8 cellular contexts compared by ENCODE assay signal in the genomic region with DNA sequence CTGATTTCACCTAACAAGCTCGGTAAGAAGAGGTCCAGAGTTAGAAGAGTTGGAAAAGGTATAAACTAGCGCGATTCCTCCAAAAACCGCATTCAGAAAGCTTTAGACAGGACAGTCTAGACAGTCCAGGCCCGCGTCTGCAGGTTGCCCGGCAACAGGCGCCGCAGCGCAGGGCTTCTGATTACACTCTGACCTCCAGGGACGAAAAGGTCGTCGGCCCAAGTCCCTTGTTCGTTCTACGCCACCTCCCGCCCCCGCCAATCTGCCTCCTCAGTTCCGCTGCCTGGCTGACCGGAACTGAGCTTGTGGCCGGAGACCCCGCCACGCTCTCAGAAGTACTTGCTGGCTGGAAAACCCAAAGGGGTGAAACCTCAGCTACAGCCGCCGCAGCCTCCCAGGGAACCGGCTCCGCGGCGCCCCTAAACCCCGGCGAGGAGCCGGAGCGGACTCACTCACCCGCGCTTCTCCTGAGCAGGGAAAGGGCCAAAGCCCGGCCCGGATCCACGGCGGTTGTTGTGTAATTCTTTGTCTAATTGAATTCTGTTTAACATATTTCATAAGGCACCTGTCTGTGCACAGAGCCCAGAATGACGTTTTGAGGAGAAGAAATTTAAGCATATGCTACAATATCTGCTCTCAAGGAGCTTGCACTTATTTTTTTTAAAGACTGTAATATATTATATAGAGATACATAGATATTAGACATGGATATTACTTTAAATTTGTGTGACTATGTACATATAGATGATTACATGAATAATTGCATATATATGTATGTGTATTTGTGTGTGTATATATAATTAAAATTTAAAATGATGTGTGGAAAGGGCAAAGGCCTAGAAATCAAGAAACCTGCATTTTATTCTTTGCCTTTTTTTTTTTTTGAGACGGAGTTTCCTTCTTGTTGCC. TPM values are rescaled to one million over a fixed set of nuclear protein-coding genes. Genes with fewer than 3 reads are reported as not detected.
A peak's percentile ranks its signal among the peaks of the same experiment; 100 is the strongest.
DNase-seq lines count a peak whose midpoint lies in the region; ATAC-seq, FAIRE-seq and TF ChIP-seq lines count a peak whose summit lies in the region.

A gene (minus strand): TSS at position 407 of the 909 bp plus-strand sequence. CDS start 3,826 bp downstream, outside the sequence.

- no peaks in the 10 kb centered on the region for H3K27me3 ChIP-seq in right cardiac atrium (ENCODE audit: control insufficient read depth, insufficient read depth)
- H3K27me3 ChIP-seq in prostate gland (replicated peaks; ENCODE audit: insufficient read depth): no peaks in the 10 kb centered on the region
- no peaks in the 10 kb centered on the region for H3K27me3 ChIP-seq in aorta (ENCODE audit: control insufficient read depth in 1 of 2, insufficient read depth in 2 of 2, low read length in 1 of 2)

- intact Hi-C loops in right cardiac atrium (cut with DNase I): loop anchor here (5.0 to 10.0 kb wide), 3 partner anchors 57 to 175 kb away; a partner anchor contains a TSS
- intact Hi-C loops in prostate gland (cut with DNase I): loop anchor here (10.0 kb wide), 1 partner anchor 175 kb away; no protein-coding TSS in a partner anchor
- intact Hi-C loops in aorta (cut with DNase I): loop anchor here (5.0 to 10.0 kb wide), 5 partner anchors 65 to 705 kb away; a partner anchor contains a TSS

- H3K27ac ChIP-seq in right cardiac atrium (ENCODE audit: low read length) (peak within 1 kb of the TSS; percentile 65), prostate gland (no peak within 1 kb of the TSS), aorta (ENCODE audit: low read depth in 1 of 2, low read length in 2 of 2) (no peak within 1 kb of the TSS)

- no peaks in the 10 kb centered on the region for H3K36me3 ChIP-seq in prostate gland
- no peaks in the 10 kb centered on the region for H3K36me3 ChIP-seq in aorta (ENCODE audit: control insufficient read depth in 1 of 2, insufficient read depth in 2 of 2, low read length in 1 of 2)

- peak in 1 of 4 experiments; percentile 5 for TF ChIP-seq CTCF in prostate gland (IDR thresholded peaks at IDR 0.05)

- H3K4me3 ChIP-seq in right cardiac atrium (ENCODE audit: low read length) (peak within 1 kb of the TSS; percentile 78), prostate gland (peak within 1 kb of the TSS; percentile 41 to 50), aorta (ENCODE audit: low read length in 2 of 2) (peak within 1 kb of the TSS; percentile 42 to 63)

- ATAC-seq in HG02623 (IDR thresholded peaks at IDR 0.05; ENCODE audit: unreplicated experiment) (peak; percentile 88), right cardiac atrium (peak; percentile 95 to 96), aorta (ENCODE audit: low FRiP score) (peak; percentile 93)

- peak; percentile 48 for DNase-seq in GM12891 (ENCODE audit: insufficient read length, low spot score)
- peak; percentile 44 for DNase-seq in NCI-H1092 (lab: John Stamatoyannopoulos, UW)
- DNase-seq in T follicular helper cell (ENCODE audit: low read depth): peak; percentile 52
- DNase-seq in amygdala (lab: John Stamatoyannopoulos, UW): peak in 55 of 56 donors; percentile 13 to 80 (median 59)
- DNase-seq in right cardiac atrium: peak; percentile 87 to 94 (median 93)
- DNase-seq in prostate gland (ENCODE audit: low spot score): peak; percentile 53
- DNase-seq in aorta: peak; percentile 90 to 94

- H3K4me1 ChIP-seq in right cardiac atrium (ENCODE audit: control insufficient read depth, insufficient read depth, low read length) (no peaks in the 10 kb centered on the region), prostate gland (replicated peaks) (no peaks in the 10 kb centered on the region), aorta (ENCODE audit: control insufficient read depth in 1 of 2, insufficient read depth in 2 of 2, low read length in 2 of 2) (no peaks in the 10 kb centered on the region)

- H3K9me3 ChIP-seq in right cardiac atrium (ENCODE audit: control insufficient read depth, low read length): no peaks in the 10 kb centered on the region
- H3K9me3 ChIP-seq in prostate gland: no peaks in the 10 kb centered on the region
- H3K9me3 ChIP-seq in aorta (ENCODE audit: control insufficient read depth, low read length): no peaks in the 10 kb centered on the region

- peak; percentile 90 for FAIRE-seq in GM12891 (lab: Jason Lieb, UNC)

- WGBS in right cardiac atrium: 3% methylated on average over 40 of the region's 40 CpGs
- 2% methylated on average over 40 of the region's 40 CpGs for WGBS in prostate gland
- 2 to 3% methylated on average over 40 of the region's 40 CpGs for WGBS in aorta, 2 donors

- no peak for TF ChIP-seq POLR2A in GM12891 (IDR thresholded peaks at IDR 0.05; ENCODE audit: low read depth, low read length)
- TF ChIP-seq POLR2A in prostate gland (IDR thresholded peaks at IDR 0.05): no peak

TF ChIP-seq in GM12891, 5 proteins besides CTCF, POLR2A, EP300 and RAD21:
- TF ChIP-seq TAF1 (IDR thresholded peaks at IDR 0.05; ENCODE audit: low read depth, low read length) (no peak), POU2F2 (IDR thresholded peaks at IDR 0.05; ENCODE audit: low read depth, low read length) (peak; percentile 73; the same call in 1 of the 2 replicates), SPI1 (IDR thresholded peaks at IDR 0.05; ENCODE audit: low read depth, low read length) (peak; percentile 48)
TF ChIP-seq in GM12891: peak in this region for 2.

RNA-seq across cellular contexts. Expression of the gene that starts here (rescaled TPM):
- 2.8 TPM for polyA plus RNA-seq in GM12891 (2012; ENCODE audit: low read depth, missing spikeins)
- total RNA-seq in right cardiac atrium: 10 to 100 TPM; 13.7 to 21.8 (median 17.1) TPM
- polyA plus RNA-seq in right cardiac atrium: 7.8 TPM
- 10 to 100 TPM in 1 of 2 donors, 1 to 10 TPM in 1; 7.9 to 29.8 TPM for total RNA-seq in prostate gland
- total RNA-seq in aorta: 10 to 100 TPM; 17.9 to 33.9 TPM
- polyA plus RNA-seq in aorta: 1 to 10 TPM; 5.7 to 7.0 TPM
